In the genomic region with DNA sequence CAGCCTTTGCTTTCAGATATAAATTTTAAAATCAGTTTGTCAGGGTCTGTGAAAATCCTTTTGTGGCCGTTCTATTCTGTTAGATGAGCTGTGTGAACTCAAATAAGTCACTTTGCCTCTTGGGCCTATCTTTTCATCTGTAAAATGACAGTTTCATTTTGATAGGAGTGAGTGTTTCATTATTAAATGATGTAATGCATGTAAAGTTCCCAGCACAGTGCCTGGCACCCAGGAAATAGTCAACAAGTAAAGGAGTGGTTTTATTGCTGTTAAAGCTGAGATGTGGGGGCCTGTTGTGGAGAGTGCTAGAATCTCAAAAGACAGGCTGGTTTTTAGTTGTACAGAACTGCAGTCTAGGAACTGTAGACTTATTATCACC, we compare ENCODE assay signal across 1 cellular context.
TF ChIP-seq lines count a peak whose summit lies in the region.

No MANE protein-coding gene starts in this region.

TF ChIP-seq in GM23338, 12 proteins besides CTCF, POLR2A, EP300 and RAD21 (continued from another document):
- TF ChIP-seq, protein P1, sequence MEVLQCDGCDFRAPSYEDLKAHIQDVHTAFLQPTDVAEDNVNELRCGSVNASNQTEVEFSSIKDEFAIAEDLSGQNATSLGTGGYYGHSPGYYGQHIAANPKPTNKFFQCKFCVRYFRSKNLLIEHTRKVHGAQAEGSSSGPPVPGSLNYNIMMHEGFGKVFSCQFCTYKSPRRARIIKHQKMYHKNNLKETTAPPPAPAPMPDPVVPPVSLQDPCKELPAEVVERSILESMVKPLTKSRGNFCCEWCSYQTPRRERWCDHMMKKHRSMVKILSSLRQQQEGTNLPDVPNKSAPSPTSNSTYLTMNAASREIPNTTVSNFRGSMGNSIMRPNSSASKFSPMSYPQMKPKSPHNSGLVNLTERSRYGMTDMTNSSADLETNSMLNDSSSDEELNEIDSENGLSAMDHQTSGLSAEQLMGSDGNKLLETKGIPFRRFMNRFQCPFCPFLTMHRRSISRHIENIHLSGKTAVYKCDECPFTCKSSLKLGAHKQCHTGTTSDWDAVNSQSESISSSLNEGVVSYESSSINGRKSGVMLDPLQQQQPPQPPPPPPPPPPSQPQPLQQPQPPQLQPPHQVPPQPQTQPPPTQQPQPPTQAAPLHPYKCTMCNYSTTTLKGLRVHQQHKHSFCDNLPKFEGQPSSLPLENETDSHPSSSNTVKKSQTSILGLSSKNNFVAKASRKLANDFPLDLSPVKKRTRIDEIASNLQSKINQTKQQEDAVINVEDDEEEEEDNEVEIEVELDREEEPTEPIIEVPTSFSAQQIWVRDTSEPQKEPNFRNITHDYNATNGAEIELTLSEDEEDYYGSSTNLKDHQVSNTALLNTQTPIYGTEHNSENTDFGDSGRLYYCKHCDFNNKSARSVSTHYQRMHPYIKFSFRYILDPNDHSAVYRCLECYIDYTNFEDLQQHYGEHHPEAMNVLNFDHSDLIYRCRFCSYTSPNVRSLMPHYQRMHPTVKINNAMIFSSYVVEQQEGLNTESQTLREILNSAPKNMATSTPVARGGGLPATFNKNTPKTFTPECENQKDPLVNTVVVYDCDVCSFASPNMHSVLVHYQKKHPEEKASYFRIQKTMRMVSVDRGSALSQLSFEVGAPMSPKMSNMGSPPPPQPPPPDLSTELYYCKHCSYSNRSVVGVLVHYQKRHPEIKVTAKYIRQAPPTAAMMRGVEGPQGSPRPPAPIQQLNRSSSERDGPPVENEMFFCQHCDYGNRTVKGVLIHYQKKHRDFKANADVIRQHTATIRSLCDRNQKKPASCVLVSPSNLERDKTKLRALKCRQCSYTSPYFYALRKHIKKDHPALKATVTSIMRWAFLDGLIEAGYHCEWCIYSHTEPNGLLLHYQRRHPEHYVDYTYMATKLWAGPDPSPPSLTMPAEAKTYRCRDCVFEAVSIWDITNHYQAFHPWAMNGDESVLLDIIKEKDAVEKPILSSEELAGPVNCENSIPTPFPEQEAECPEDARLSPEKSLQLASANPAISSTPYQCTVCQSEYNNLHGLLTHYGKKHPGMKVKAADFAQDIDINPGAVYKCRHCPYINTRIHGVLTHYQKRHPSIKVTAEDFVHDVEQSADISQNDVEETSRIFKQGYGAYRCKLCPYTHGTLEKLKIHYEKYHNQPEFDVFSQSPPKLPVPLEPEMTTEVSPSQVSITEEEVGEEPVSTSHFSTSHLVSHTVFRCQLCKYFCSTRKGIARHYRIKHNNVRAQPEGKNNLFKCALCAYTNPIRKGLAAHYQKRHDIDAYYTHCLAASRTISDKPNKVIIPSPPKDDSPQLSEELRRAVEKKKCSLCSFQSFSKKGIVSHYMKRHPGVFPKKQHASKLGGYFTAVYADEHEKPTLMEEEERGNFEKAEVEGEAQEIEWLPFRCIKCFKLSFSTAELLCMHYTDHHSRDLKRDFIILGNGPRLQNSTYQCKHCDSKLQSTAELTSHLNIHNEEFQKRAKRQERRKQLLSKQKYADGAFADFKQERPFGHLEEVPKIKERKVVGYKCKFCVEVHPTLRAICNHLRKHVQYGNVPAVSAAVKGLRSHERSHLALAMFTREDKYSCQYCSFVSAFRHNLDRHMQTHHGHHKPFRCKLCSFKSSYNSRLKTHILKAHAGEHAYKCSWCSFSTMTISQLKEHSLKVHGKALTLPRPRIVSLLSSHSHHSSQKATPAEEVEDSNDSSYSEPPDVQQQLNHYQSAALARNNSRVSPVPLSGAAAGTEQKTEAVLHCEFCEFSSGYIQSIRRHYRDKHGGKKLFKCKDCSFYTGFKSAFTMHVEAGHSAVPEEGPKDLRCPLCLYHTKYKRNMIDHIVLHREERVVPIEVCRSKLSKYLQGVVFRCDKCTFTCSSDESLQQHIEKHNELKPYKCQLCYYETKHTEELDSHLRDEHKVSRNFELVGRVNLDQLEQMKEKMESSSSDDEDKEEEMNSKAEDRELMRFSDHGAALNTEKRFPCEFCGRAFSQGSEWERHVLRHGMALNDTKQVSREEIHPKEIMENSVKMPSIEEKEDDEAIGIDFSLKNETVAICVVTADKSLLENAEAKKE (CRISPR knock-in tag; IDR thresholded peaks at IDR 0.05) = no peak
- TF ChIP-seq JUNB (IDR thresholded peaks at IDR 0.05; ENCODE audit: unreplicated experiment) = no peak
- TF ChIP-seq NANOG (IDR thresholded peaks at IDR 0.05; ENCODE audit: borderline replicate concordance) = no peak
- no peak for TF ChIP-seq EZH2 (IDR thresholded peaks at IDR 0.05; ENCODE audit: low read depth, unreplicated experiment)
- TF ChIP-seq POLR2AphosphoS5 (IDR thresholded peaks at IDR 0.05; ENCODE audit: low read depth) = no peak
- TF ChIP-seq ZNF114 (CRISPR knock-in tag; IDR thresholded peaks at IDR 0.05) = no peak
- TF ChIP-seq STAT1 (IDR thresholded peaks at IDR 0.05; ENCODE audit: unreplicated experiment) = no peak
- TF ChIP-seq CREB1 (CRISPR knock-in tag; IDR thresholded peaks at IDR 0.05; ENCODE audit: low read depth) = no peak
- TF ChIP-seq, protein P2, sequence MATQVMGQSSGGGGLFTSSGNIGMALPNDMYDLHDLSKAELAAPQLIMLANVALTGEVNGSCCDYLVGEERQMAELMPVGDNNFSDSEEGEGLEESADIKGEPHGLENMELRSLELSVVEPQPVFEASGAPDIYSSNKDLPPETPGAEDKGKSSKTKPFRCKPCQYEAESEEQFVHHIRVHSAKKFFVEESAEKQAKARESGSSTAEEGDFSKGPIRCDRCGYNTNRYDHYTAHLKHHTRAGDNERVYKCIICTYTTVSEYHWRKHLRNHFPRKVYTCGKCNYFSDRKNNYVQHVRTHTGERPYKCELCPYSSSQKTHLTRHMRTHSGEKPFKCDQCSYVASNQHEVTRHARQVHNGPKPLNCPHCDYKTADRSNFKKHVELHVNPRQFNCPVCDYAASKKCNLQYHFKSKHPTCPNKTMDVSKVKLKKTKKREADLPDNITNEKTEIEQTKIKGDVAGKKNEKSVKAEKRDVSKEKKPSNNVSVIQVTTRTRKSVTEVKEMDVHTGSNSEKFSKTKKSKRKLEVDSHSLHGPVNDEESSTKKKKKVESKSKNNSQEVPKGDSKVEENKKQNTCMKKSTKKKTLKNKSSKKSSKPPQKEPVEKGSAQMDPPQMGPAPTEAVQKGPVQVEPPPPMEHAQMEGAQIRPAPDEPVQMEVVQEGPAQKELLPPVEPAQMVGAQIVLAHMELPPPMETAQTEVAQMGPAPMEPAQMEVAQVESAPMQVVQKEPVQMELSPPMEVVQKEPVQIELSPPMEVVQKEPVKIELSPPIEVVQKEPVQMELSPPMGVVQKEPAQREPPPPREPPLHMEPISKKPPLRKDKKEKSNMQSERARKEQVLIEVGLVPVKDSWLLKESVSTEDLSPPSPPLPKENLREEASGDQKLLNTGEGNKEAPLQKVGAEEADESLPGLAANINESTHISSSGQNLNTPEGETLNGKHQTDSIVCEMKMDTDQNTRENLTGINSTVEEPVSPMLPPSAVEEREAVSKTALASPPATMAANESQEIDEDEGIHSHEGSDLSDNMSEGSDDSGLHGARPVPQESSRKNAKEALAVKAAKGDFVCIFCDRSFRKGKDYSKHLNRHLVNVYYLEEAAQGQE (IDR thresholded peaks at IDR 0.05; ENCODE audit: unreplicated experiment) = no peak
- no peak for TF ChIP-seq EZH2phosphoT487 (IDR thresholded peaks at IDR 0.05; ENCODE audit: unreplicated experiment)
- TF ChIP-seq ZNF331 (CRISPR knock-in tag; IDR thresholded peaks at IDR 0.05; ENCODE audit: low read depth) = no peak
TF ChIP-seq in GM23338: peak in this region for 0.
